Comparison of ENCODE assay signal across 34 cellular contexts in genomic region chr13:36126496-36126895, GRCh38. TPM values are rescaled to one million over a fixed set of nuclear protein-coding genes. Genes with fewer than 3 reads are reported as not detected.
"Had no signal": no experiment of that assay in that cellular context is flagged by ENCODE, and none has a peak within 500 bp of the region (broad histone marks: within the 10 kb centered on the region; RNA-seq: fewer than 3 reads in every experiment).

No MANE protein-coding gene starts in this region.

- H3K4me3 Mint-ChIP-seq: activated B cell treated with CpG ODN at 0.5 μM for 24 hours; activated CD8-positive, alpha-beta T cell treated with anti-CD3 and anti-CD28 coated beads for 36 hours; activated naive CD8-positive, alpha-beta T cell; activated T-cell treated with anti-CD3 and anti-CD28 coated beads, Interleukin-2, amount 50 U/mL, for 4 hours; activated T-helper 17 cell treated with anti-CD3 and anti-CD28 coated beads, Interleukin-2, amount 50 U/mL, for 72 hours; T-helper 17 cell; T-helper 2 cell treated with Interferon-gamma antibody and Interleukin-4, amounts not matched to agents 5 μg/mL and 100 μg/mL, for 36 hours had no signal

- H3K4me3 ChIP-seq: colonic mucosa, esophagus squamous epithelium, gastrocnemius medialis, heart left ventricle had no signal

- H3K27ac ChIP-seq: colonic mucosa, epithelial cell of prostate, foreskin keratinocyte, gastrocnemius medialis, heart left ventricle, WERI-Rb-1 had no signal

- H3K4me1 Mint-ChIP-seq: activated B cell treated with CpG ODN at 0.5 μM for 24 hours; activated T-helper 17 cell treated with anti-CD3 and anti-CD28 coated beads, Interleukin-2, amount 50 U/mL, for 72 hours had no signal

- H3K9me3 ChIP-seq: colonic mucosa, esophagus squamous epithelium, gastrocnemius medialis, heart left ventricle had no signal

- FAIRE-seq: astrocyte, endometrium, endothelial cell of umbilical vein had no signal

- H3K36me3 ChIP-seq: colonic mucosa, esophagus squamous epithelium, gastrocnemius medialis, heart left ventricle, WERI-Rb-1 had no signal

- ATAC-seq: activated CD4-positive, CD25-positive, alpha-beta regulatory T cell treated with anti-CD3 and anti-CD28 coated beads, Interleukin-2, amount 50 U/mL, for 24 hours; activated CD8-positive, alpha-beta T cell treated with anti-CD3 and anti-CD28 coated beads for 36 hours; activated T-cell treated with anti-CD3 and anti-CD28 coated beads, Interleukin-2, amount 50 U/mL, for 4 hours; activated T-helper 17 cell treated with anti-CD3 and anti-CD28 coated beads, Interleukin-2, amount 50 U/mL, for 72 hours; foreskin keratinocyte; gastrocnemius medialis; heart left ventricle; T-helper 17 cell had no signal

- H3K4me1 ChIP-seq: colonic mucosa, foreskin keratinocyte had no signal

- DNase-seq: activated B cell treated with CpG ODN at 0.5 μM for 24 hours; activated CD4-positive, alpha-beta T cell treated with anti-CD3 and anti-CD28 coated beads for 48 hours; activated CD4-positive, alpha-beta T cell treated with anti-CD3 and anti-CD28 coated beads, Interleukin-2, amount 50 U/mL, for 1 hour; activated CD4-positive, alpha-beta T cell treated with anti-CD3 and anti-CD28 coated beads, Interleukin-2, amount 50 U/mL, for 48 hours; activated CD8-positive, alpha-beta memory T cell treated with anti-CD3 and anti-CD28 coated beads for 24 hours; activated CD8-positive, alpha-beta T cell treated with anti-CD3 and anti-CD28 coated beads for 36 hours; activated effector memory CD4-positive, alpha-beta T cell treated with Interleukin-2 at 50 U/mL for 16 hours; activated gamma-delta T cell treated with Interleukin-2 at 50 U/mL for 16 hours; activated naive CD4-positive, alpha-beta T cell treated with anti-CD3 and anti-CD28 coated beads, Interleukin-2, amount 50 U/mL, for 16 hours; activated naive CD4-positive, alpha-beta T cell treated with Interleukin-2 at 50 U/mL for 16 hours; activated T-cell treated with anti-CD3 and anti-CD28 coated beads, Interleukin-2, amount 50 U/mL, for 4 hours; amniotic stem cell; anterior cingulate cortex; central memory CD4-positive, alpha-beta T cell; cerebellar nuclear complex; colonic mucosa; effector CD8-positive, alpha-beta T cell; esophagus squamous epithelium; foreskin keratinocyte; gastrocnemius medialis; glutamatergic neuron; heart left ventricle; T-helper 1 cell; T-helper 17 cell; T1000; WERI-Rb-1 had no signal

- H3K27ac Mint-ChIP-seq: activated B cell treated with CpG ODN at 0.5 μM for 24 hours; activated CD8-positive, alpha-beta T cell treated with anti-CD3 and anti-CD28 coated beads for 36 hours; activated naive CD8-positive, alpha-beta T cell; activated T-helper 17 cell treated with anti-CD3 and anti-CD28 coated beads, Interleukin-2, amount 50 U/mL, for 72 hours; T-helper 17 cell; T-helper 2 cell treated with Interferon-gamma antibody and Interleukin-4, amounts not matched to agents 5 μg/mL and 100 μg/mL, for 36 hours had no signal

- H3K9me3 Mint-ChIP-seq: activated B cell treated with CpG ODN at 0.5 μM for 24 hours; activated CD8-positive, alpha-beta T cell treated with anti-CD3 and anti-CD28 coated beads for 36 hours; activated T-cell treated with anti-CD3 and anti-CD28 coated beads, Interleukin-2, amount 50 U/mL, for 4 hours; activated T-helper 17 cell treated with anti-CD3 and anti-CD28 coated beads, Interleukin-2, amount 50 U/mL, for 72 hours; T-helper 2 cell treated with Interferon-gamma antibody and Interleukin-4, amounts not matched to agents 5 μg/mL and 100 μg/mL, for 36 hours had no signal

- H3K36me3 Mint-ChIP-seq: activated naive CD8-positive, alpha-beta T cell had no signal

RNA-seq across cellular contexts. Expression of gene DCLK1, which starts 4.7 kb away (rescaled TPM):
- total RNA-seq: activated B cell treated with CpG ODN at 0.5 μM for 24 hours; activated CD8-positive, alpha-beta T cell treated with anti-CD3 and anti-CD28 coated beads for 36 hours; activated T-cell treated with anti-CD3 and anti-CD28 coated beads, Interleukin-2, amount 50 U/mL, for 4 hours; activated T-helper 17 cell treated with anti-CD3 and anti-CD28 coated beads, Interleukin-2, amount 50 U/mL, for 72 hours; T-helper 17 cell had no signal
- polyA plus RNA-seq: foreskin keratinocyte had no signal
